ENCODE assay signal across 8 cellular contexts in genomic region chr6:7145269-7146078, GRCh38. TPM values are rescaled to one million over a fixed set of nuclear protein-coding genes. Genes with fewer than 3 reads are reported as not detected.
A peak's percentile ranks its signal among the peaks of the same experiment; 100 is the strongest.
DNase-seq lines count a peak whose midpoint lies in the region; ATAC-seq and TF ChIP-seq lines count a peak whose summit lies in the region.

No MANE protein-coding gene starts in this region.

- peaks cover 2% of the 10 kb centered on the region for H3K9me3 Mint-ChIP-seq in glutamatergic neuron (ENCODE audit: unreplicated experiment)
- no peaks in the 10 kb centered on the region for H3K9me3 Mint-ChIP-seq in stimulated activated naive B cell treated with anti-CD40 and anti-IgM and Interleukin-4, amounts not matched to agents 10 μg/mL and 1 μg/mL and 100 μg/mL, for 72 hours

- ATAC-seq in stimulated activated naive B cell treated with anti-CD40 and anti-IgM and Interleukin-4, amounts not matched to agents 10 μg/mL and 1 μg/mL and 100 μg/mL, for 72 hours (replicated peaks) = no peak

- H3K27me3 Mint-ChIP-seq in glutamatergic neuron (ENCODE audit: unreplicated experiment) = peaks cover 3% of the 10 kb centered on the region
- no peaks in the 10 kb centered on the region for H3K27me3 Mint-ChIP-seq in stimulated activated naive B cell treated with anti-CD40 and anti-IgM and Interleukin-4, amounts not matched to agents 10 μg/mL and 1 μg/mL and 100 μg/mL, for 72 hours

- CTCF ChIA-PET in RWPE1 (lab: Yijun Ruan, JAX) = interaction anchor here (0.7 kb wide), 1 partner anchor 30 kb away, joined by 3 read pairs; no protein-coding TSS in a partner anchor

- no peaks in the 10 kb centered on the region for H3K79me2 ChIP-seq in Karpas-422 (ENCODE audit: low read length)

- peaks cover 58% of the 10 kb centered on the region for H4K20me1 ChIP-seq in Karpas-422 (ENCODE audit: insufficient read depth, low read depth, low read length)

- H2AFZ ChIP-seq in Karpas-422 (ENCODE audit: low read length) = no peak overlapping the region

- POLR2A ChIA-PET in RWPE1 (lab: Yijun Ruan, JAX; ENCODE audit: low non-redundant PET) = no interaction called here

- TF ChIP-seq CTCF in RWPE1 (conservative IDR thresholded peaks at IDR 0.05; ENCODE audit: low read depth) (no peak), glutamatergic neuron (IDR thresholded peaks at IDR 0.05; ENCODE audit: partially characterized antibody, unreplicated experiment) (no peak)

- H3K9me2 ChIP-seq in Karpas-422 (replicated peaks; ENCODE audit: insufficient read depth, low read length) = no peaks in the 10 kb centered on the region

- no peak overlapping the region for H3K9ac ChIP-seq in Karpas-422 (ENCODE audit: low read length)

- no peak overlapping the region for H3K4me2 ChIP-seq in Karpas-422 (ENCODE audit: low read depth, low read length, poor library complexity, severe bottlenecking)

- peak overlapping the region; percentile 67 for H3K4me3 Mint-ChIP-seq in glutamatergic neuron (ENCODE audit: unreplicated experiment)
- peak overlapping the region; percentile 48 to 71 for H3K4me3 Mint-ChIP-seq in stimulated activated naive B cell treated with anti-CD40 and anti-IgM and Interleukin-4, amounts not matched to agents 10 μg/mL and 1 μg/mL and 100 μg/mL, for 72 hours

- no peaks in the 10 kb centered on the region for H3K36me3 Mint-ChIP-seq in glutamatergic neuron (ENCODE audit: unreplicated experiment)
- H3K36me3 Mint-ChIP-seq in stimulated activated naive B cell treated with anti-CD40 and anti-IgM and Interleukin-4, amounts not matched to agents 10 μg/mL and 1 μg/mL and 100 μg/mL, for 72 hours = peaks cover 3 to 14% of the 10 kb centered on the region in 2 donors

- H3K27ac ChIP-seq in RWPE1 (peak overlapping the region; percentile 59), Karpas-422 (ENCODE audit: low read length) (no peak overlapping the region)

- peak overlapping the region; percentile 93 for H3K27ac Mint-ChIP-seq in glutamatergic neuron (ENCODE audit: unreplicated experiment)
- peak overlapping the region; percentile 88 for H3K27ac Mint-ChIP-seq in stimulated activated naive B cell treated with anti-CD40 and anti-IgM and Interleukin-4, amounts not matched to agents 10 μg/mL and 1 μg/mL and 100 μg/mL, for 72 hours

- peaks cover 43% of the 10 kb centered on the region for H3K4me1 Mint-ChIP-seq in glutamatergic neuron (ENCODE audit: low read depth, unreplicated experiment)
- H3K4me1 Mint-ChIP-seq in stimulated activated naive B cell treated with anti-CD40 and anti-IgM and Interleukin-4, amounts not matched to agents 10 μg/mL and 1 μg/mL and 100 μg/mL, for 72 hours = peaks cover 43 to 89% of the 10 kb centered on the region in 2 donors

- no peak overlapping the region for H3K4me3 ChIP-seq in Karpas-422 (ENCODE audit: low read length)

- H3K27me3 ChIP-seq in Karpas-422 (ENCODE audit: low read length) = no peaks in the 10 kb centered on the region

- no peaks in the 10 kb centered on the region for H3K36me3 ChIP-seq in Karpas-422 (ENCODE audit: insufficient read depth, low read length)

- DNase-seq in NCI-H510A treated with DMSO at 0.1 percent for 48 hours (lab: John Stamatoyannopoulos, UW) (peak; percentile 72), NCI-H510A (lab: John Stamatoyannopoulos, UW) (no peak), RWPE1 (ENCODE audit: low spot score) (no peak), glutamatergic neuron (no peak), HuH-7.5 (ENCODE audit: low spot score) (no peak), Karpas-422 (no peak), midbrain (lab: John Stamatoyannopoulos, UW) (no peak)
- DNase-seq in stimulated activated naive B cell treated with anti-CD40 and anti-IgM and Interleukin-4, amounts not matched to agents 10 μg/mL and 1 μg/mL and 100 μg/mL, for 72 hours = no peak

- H3K4me1 ChIP-seq in Karpas-422 (ENCODE audit: low read length) = peaks cover 21% of the 10 kb centered on the region

- H3K9me3 ChIP-seq in Karpas-422 (ENCODE audit: low read length) = no peaks in the 10 kb centered on the region

RNA-seq across cellular contexts. Expression of gene RREB1, which starts 37.7 kb away (rescaled TPM):
- total RNA-seq in glutamatergic neuron (ENCODE audit: unreplicated experiment) = 3.4 TPM
- total RNA-seq in Karpas-422 (2014; rRNA removed; shearing (Covaris generic); ENCODE audit: low replicate concordance) = 3.2 and 5.0 TPM in 2 replicates
